Comparison of ENCODE assay signal across 26 cellular contexts in genomic region chr1:21013510-21013909, GRCh38.
DNase-seq lines count a peak whose midpoint lies in the region; ATAC-seq and TF ChIP-seq lines count a peak whose summit lies in the region.
"Had no signal": no experiment of that assay in that cellular context is flagged by ENCODE, and none has a peak within 500 bp of the region (broad histone marks: within the 10 kb centered on the region; RNA-seq: fewer than 3 reads in every experiment).

No MANE protein-coding gene starts in this region.

- WGBS in right cardiac atrium: 87% methylated on average over 3 of the region's 3 CpGs
- 75 to 88% methylated on average over 3 of the region's 3 CpGs for WGBS in thyroid gland, 2 donors

- H3K9me3 Mint-ChIP-seq in endothelial cell (ENCODE audit: unreplicated experiment): no peaks in the 10 kb centered on the region
- H3K9me3 Mint-ChIP-seq: activated CD4-positive, alpha-beta memory T cell treated with anti-CD3 and anti-CD28 coated beads for 36 hours; activated naive CD4-positive, alpha-beta T cell treated with anti-CD3 and anti-CD28 coated beads for 36 hours had no signal

- no peak for ATAC-seq in right cardiac atrium
- peak; percentile 29 for ATAC-seq in mucosa of descending colon
- no peak for ATAC-seq in GM21825 (IDR thresholded peaks at IDR 0.05; ENCODE audit: unreplicated experiment)
- ATAC-seq: body of pancreas; stimulated activated naive CD8-positive, alpha-beta T cell treated with anti-CD3 and anti-CD28 coated beads, Interleukin-15, Interleukin-2, amounts not matched to agents 100 U/mL and 50 U/mL, for 24 hours had no signal

- no peak overlapping the region for H3K4me2 ChIP-seq in Karpas-422 (ENCODE audit: low read depth, low read length, poor library complexity, severe bottlenecking)
- H3K4me2 ChIP-seq: PC-9 had no signal

- no peak overlapping the region for H3K9ac ChIP-seq in Karpas-422 (ENCODE audit: low read length)

- no peak overlapping the region for H3K27ac Mint-ChIP-seq in endothelial cell (ENCODE audit: unreplicated experiment)
- H3K27ac Mint-ChIP-seq: activated CD4-positive, alpha-beta memory T cell treated with anti-CD3 and anti-CD28 coated beads for 36 hours; activated naive CD4-positive, alpha-beta T cell treated with anti-CD3 and anti-CD28 coated beads for 36 hours had no signal

- H3K4me3 Mint-ChIP-seq in endothelial cell (ENCODE audit: unreplicated experiment): peak overlapping the region; percentile 9
- H3K4me3 Mint-ChIP-seq: activated CD4-positive, alpha-beta memory T cell treated with anti-CD3 and anti-CD28 coated beads for 36 hours; activated naive CD4-positive, alpha-beta T cell treated with anti-CD3 and anti-CD28 coated beads for 36 hours had no signal

- no peaks in the 10 kb centered on the region for H3K9me2 ChIP-seq in Karpas-422 (replicated peaks; ENCODE audit: insufficient read depth, low read length)

- peak overlapping the region; percentile 84 for H3K27ac ChIP-seq in cardiac muscle cell
- no peak overlapping the region for H3K27ac ChIP-seq in right cardiac atrium (ENCODE audit: low read length)
- H3K27ac ChIP-seq in thyroid gland: peak overlapping the region; percentile 54 to 83 (median 78)
- no peak overlapping the region for H3K27ac ChIP-seq in Karpas-422 (ENCODE audit: low read length)
- H3K27ac ChIP-seq: body of pancreas, PC-9, testis had no signal

- H3K27me3 ChIP-seq in cardiac muscle cell: no peaks in the 10 kb centered on the region
- H3K27me3 ChIP-seq in right cardiac atrium (ENCODE audit: control insufficient read depth, insufficient read depth): no peaks in the 10 kb centered on the region
- H3K27me3 ChIP-seq in thyroid gland: no peaks in the 10 kb centered on the region
- H3K27me3 ChIP-seq in Karpas-422 (ENCODE audit: low read length): no peaks in the 10 kb centered on the region
- H3K27me3 ChIP-seq: body of pancreas, testis had no signal

- peaks cover 14% of the 10 kb centered on the region for H3K4me1 Mint-ChIP-seq in endothelial cell (ENCODE audit: unreplicated experiment)

- no peak overlapping the region for H3K4me3 ChIP-seq in cardiac muscle cell
- H3K4me3 ChIP-seq in right cardiac atrium (ENCODE audit: low read length): no peak overlapping the region
- H3K4me3 ChIP-seq in mucosa of descending colon: no peak overlapping the region
- no peak overlapping the region for H3K4me3 ChIP-seq in thyroid gland (replicated peaks in 1 of 3)
- no peak overlapping the region for H3K4me3 ChIP-seq in Karpas-422 (ENCODE audit: low read length)
- H3K4me3 ChIP-seq: body of pancreas, PC-9, testis had no signal

- no peak overlapping the region for H2AFZ ChIP-seq in Karpas-422 (ENCODE audit: low read length)
- H2AFZ ChIP-seq: PC-9 had no signal

- H3K9me3 ChIP-seq in cardiac muscle cell (ENCODE audit: low read depth): no peaks in the 10 kb centered on the region
- no peaks in the 10 kb centered on the region for H3K9me3 ChIP-seq in right cardiac atrium (ENCODE audit: control insufficient read depth, low read length)
- H3K9me3 ChIP-seq in mucosa of descending colon: no peaks in the 10 kb centered on the region
- H3K9me3 ChIP-seq in thyroid gland: no peaks in the 10 kb centered on the region
- no peaks in the 10 kb centered on the region for H3K9me3 ChIP-seq in Karpas-422 (ENCODE audit: low read length)
- H3K9me3 ChIP-seq: body of pancreas, testis had no signal

- intact Hi-C loops in right cardiac atrium (cut with DNase I) (no loop called here), mucosa of descending colon (cut with DNase I, micrococcal nuclease) (no loop called here), thyroid gland (cut with DNase I) (no loop called here)

- peaks cover 97% of the 10 kb centered on the region for H3K79me2 ChIP-seq in Karpas-422 (ENCODE audit: low read length)

- DNase-seq in cardiac muscle cell (ENCODE audit: low read depth in 1 of 2, low spot score in 1 of 2) (no peak), right cardiac atrium (no peak), endothelial cell (ENCODE audit: low spot score) (no peak), mucosa of descending colon (no peak), thyroid gland (no peak), NCI-H2171 (lab: John Stamatoyannopoulos, UW) (no peak), Karpas-422 (no peak)
- DNase-seq: activated CD4-positive, alpha-beta memory T cell treated with anti-CD3 and anti-CD28 coated beads for 36 hours; activated CD4-positive, alpha-beta T cell treated with anti-CD3 and anti-CD28 coated beads for 1 hour; activated naive CD4-positive, alpha-beta T cell treated with anti-CD3 and anti-CD28 coated beads for 36 hours; body of pancreas; Calu3; cerebellar nuclear complex; DND-41; KG1; mammary epithelial cell; MM.1S; NCI-H1417; NCI-H2029 treated with DMSO at 0.1 percent for 48 hours; NCI-H2227 treated with DMSO at 0.1 percent for 48 hours; NCI-H69; PC-9; stimulated activated CD4-positive, alpha-beta T cell treated with anti-CD3 and anti-CD28 coated beads, Interleukin-1b, Interleukin-23, amount 100 ng/mL, for 48 hours; stimulated activated naive CD8-positive, alpha-beta T cell treated with anti-CD3 and anti-CD28 coated beads, Interleukin-15, Interleukin-2, amounts not matched to agents 100 U/mL and 50 U/mL, for 24 hours; testis had no signal

- H3K27me3 Mint-ChIP-seq in endothelial cell (ENCODE audit: unreplicated experiment): peaks cover 1% of the 10 kb centered on the region
- H3K27me3 Mint-ChIP-seq: activated CD4-positive, alpha-beta memory T cell treated with anti-CD3 and anti-CD28 coated beads for 36 hours had no signal

- H3K36me3 ChIP-seq in cardiac muscle cell (no peaks in the 10 kb centered on the region), mucosa of descending colon (ENCODE audit: low read depth) (no peaks in the 10 kb centered on the region), thyroid gland (no peaks in the 10 kb centered on the region), Karpas-422 (ENCODE audit: insufficient read depth, low read length) (0 out of 2 replicates have a peak, but pooled peaks cover 1% of the 10 kb centered on the region)

- no peak for TF ChIP-seq CTCF in cardiac muscle cell (IDR thresholded peaks at IDR 0.05; ENCODE audit: low read depth, low read length)
- no peak for TF ChIP-seq CTCF in endothelial cell (IDR thresholded peaks at IDR 0.05; ENCODE audit: unreplicated experiment)
- no peak for TF ChIP-seq CTCF in mucosa of descending colon (IDR thresholded peaks at IDR 0.05)
- no peak for TF ChIP-seq CTCF in thyroid gland (IDR thresholded peaks at IDR 0.05)

- TF ChIP-seq POLR2A in thyroid gland (IDR thresholded peaks at IDR 0.05): no peak

- H3K4me1 ChIP-seq in cardiac muscle cell (ENCODE audit: low read depth) (peaks cover 13% of the 10 kb centered on the region), right cardiac atrium (ENCODE audit: control insufficient read depth, insufficient read depth, low read length) (no peaks in the 10 kb centered on the region), mucosa of descending colon (ENCODE audit: low read depth) (peaks cover 3% of the 10 kb centered on the region), thyroid gland (peaks cover 9 to 34% of the 10 kb centered on the region in 2 donors), Karpas-422 (ENCODE audit: low read length) (peaks cover 6% of the 10 kb centered on the region)
- H3K4me1 ChIP-seq: testis had no signal

- H3K36me3 Mint-ChIP-seq in endothelial cell (ENCODE audit: low read depth, unreplicated experiment): peaks cover 4% of the 10 kb centered on the region

- H4K20me1 ChIP-seq in Karpas-422 (ENCODE audit: insufficient read depth, low read depth, low read length): no peaks in the 10 kb centered on the region

Comparison
In these comparisons a context has a peak if more than half of its experiments do, and no peak if none do; other contexts are left out.
1. H3K27ac ChIP-seq: peak in cardiac muscle cell (single experiment) and thyroid gland (3 of 3); none in right cardiac atrium (single experiment) and Karpas-422 (single experiment).